ENCODE assay signal across 8 cellular contexts in the genomic region with DNA sequence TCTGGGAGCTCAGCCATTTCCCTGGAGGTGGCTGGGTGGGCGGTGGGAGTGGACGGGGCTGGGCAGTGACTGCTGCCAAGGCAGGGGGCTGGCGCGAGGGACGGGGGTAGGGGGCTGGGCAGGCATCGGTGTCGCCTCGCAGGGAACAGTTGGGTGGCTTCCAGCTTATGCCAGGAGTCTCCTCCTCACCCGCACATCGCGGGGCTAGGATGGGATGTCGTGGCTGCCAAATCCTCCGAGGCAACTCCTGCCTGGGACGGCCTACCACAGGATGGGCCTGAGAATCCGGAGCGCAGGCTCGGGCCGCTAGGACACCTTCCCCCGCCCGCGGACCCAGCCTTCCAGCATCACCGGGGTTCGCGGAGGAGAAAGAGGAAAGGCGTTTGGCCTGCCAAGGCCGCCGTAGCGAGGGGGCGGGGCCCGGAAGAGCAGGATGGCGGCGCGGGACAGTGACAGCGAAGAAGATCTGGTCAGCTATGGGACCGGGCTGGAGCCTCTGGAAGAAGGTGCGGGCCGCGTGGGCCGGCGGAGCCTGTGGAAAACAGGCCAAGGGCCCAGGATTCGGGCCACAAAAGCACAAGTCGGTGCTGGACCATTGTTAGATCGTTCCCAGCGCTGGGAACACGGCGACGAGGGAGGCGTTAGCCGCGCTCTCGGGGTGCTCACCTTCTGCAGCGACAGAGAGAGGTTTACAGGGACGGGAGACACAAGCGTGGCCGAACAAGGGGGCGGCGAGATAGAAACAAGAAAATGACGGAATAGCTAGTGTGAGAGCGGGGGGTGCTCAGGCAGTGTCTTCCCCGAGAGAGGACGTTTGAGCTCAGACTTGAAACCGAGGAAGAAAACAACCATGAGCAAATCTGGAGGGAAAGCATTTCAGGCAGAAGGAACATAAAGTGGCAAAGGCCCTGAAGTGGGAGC. TPM values are rescaled to one million over a fixed set of nuclear protein-coding genes. Genes with fewer than 3 reads are reported as not detected.
A peak's percentile ranks its signal among the peaks of the same experiment; 100 is the strongest.
DNase-seq lines count a peak whose midpoint lies in the region; ATAC-seq and TF ChIP-seq lines count a peak whose summit lies in the region.

A gene with protein sequence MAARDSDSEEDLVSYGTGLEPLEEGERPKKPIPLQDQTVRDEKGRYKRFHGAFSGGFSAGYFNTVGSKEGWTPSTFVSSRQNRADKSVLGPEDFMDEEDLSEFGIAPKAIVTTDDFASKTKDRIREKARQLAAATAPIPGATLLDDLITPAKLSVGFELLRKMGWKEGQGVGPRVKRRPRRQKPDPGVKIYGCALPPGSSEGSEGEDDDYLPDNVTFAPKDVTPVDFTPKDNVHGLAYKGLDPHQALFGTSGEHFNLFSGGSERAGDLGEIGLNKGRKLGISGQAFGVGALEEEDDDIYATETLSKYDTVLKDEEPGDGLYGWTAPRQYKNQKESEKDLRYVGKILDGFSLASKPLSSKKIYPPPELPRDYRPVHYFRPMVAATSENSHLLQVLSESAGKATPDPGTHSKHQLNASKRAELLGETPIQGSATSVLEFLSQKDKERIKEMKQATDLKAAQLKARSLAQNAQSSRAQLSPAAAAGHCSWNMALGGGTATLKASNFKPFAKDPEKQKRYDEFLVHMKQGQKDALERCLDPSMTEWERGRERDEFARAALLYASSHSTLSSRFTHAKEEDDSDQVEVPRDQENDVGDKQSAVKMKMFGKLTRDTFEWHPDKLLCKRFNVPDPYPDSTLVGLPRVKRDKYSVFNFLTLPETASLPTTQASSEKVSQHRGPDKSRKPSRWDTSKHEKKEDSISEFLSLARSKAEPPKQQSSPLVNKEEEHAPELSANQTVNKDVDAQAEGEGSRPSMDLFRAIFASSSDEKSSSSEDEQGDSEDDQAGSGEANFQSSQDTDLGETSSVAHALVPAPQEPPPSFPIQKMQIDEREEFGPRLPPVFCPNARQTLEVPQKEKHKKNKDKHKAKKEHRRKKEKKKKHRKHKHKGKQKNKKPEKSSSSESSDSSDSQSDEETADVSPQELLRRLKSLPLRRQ (plus strand): TSS at position 421 of the 921 bp plus-strand sequence. CDS start 13 bp downstream, at position 434.

- H3K27me3 ChIP-seq in adrenal gland (no peaks in the 10 kb centered on the region), heart right ventricle (no peaks in the 10 kb centered on the region), upper lobe of left lung (no peaks in the 10 kb centered on the region)

- TF ChIP-seq CTCF in adrenal gland (IDR thresholded peaks at IDR 0.05) (no peak), heart right ventricle (IDR thresholded peaks at IDR 0.05) (peak in 1 of 9 donors; percentile 2), upper lobe of left lung (IDR thresholded peaks at IDR 0.05) (peak in 1 of 6 experiments; percentile 39)

- ATAC-seq in HG02623 (IDR thresholded peaks at IDR 0.05; ENCODE audit: unreplicated experiment) (peak; percentile 76), heart right ventricle (peak; percentile 93 to 98 (median 97)), upper lobe of left lung (ENCODE audit: low FRiP score in 2 of 2) (peak; percentile 93 to 98)

- WGBS in adrenal gland, 4 donors = 0 to 1% (median 1%) methylated on average over 26 to 62 of the region's 62 CpGs
- 0% methylated on average over 62 of the region's 62 CpGs for WGBS in heart right ventricle, 2 donors
- WGBS in upper lobe of left lung, 2 donors = 1 to 2% methylated on average over 52 to 62 of the region's 62 CpGs

- DNase-seq in NCI-H1105 treated with DMSO at 0.1 percent for 48 hours (lab: John Stamatoyannopoulos, UW) (peak; percentile 84), T-helper 1 cell (peak; percentile 66 to 83 (median 78)), adrenal gland (peak; percentile 84 to 91 (median 90)), heart right ventricle (peak; percentile 90 to 91), posterior vena cava (ENCODE audit: low spot score) (peak; percentile 96), upper lobe of left lung (peak; percentile 90 to 98)

- H3K4me3 ChIP-seq in adrenal gland (peak within 1 kb of the TSS; percentile 57 to 87 (median 70)), heart right ventricle (peak within 1 kb of the TSS; percentile 59 to 100 (median 90)), upper lobe of left lung (peak within 1 kb of the TSS; percentile 72 to 97 (median 78))

- H3K4me1 ChIP-seq in adrenal gland (replicated peaks in 1 of 2) = peaks cover 6 to 12% of the 10 kb centered on the region in 2 donors
- H3K4me1 ChIP-seq in heart right ventricle = peaks cover 4 to 27% (median 13%) of the 10 kb centered on the region in 9 donors
- H3K4me1 ChIP-seq in upper lobe of left lung = peaks cover 9 to 18% (median 12%) of the 10 kb centered on the region in 4 donors

- peak; percentile 72 for TF ChIP-seq POLR2A in GM10847 (IDR thresholded peaks at IDR 0.05; ENCODE audit: extremely low read depth, insufficient read length)
- no peak for TF ChIP-seq POLR2A in adrenal gland (IDR thresholded peaks at IDR 0.05)
- peak in 2 of 4 donors; percentile 43 to 63 for TF ChIP-seq POLR2A in upper lobe of left lung (IDR thresholded peaks at IDR 0.05)

- H3K9me3 ChIP-seq in adrenal gland (replicated peaks in 1 of 3) (no peaks in the 10 kb centered on the region), heart right ventricle (no peaks in the 10 kb centered on the region), upper lobe of left lung (no peaks in the 10 kb centered on the region)

- TF ChIP-seq EP300 in upper lobe of left lung (IDR thresholded peaks at IDR 0.05) = peak in 1 of 4 donors; percentile 49

- intact Hi-C loops in adrenal gland (cut with DNase I) (loop anchor here in 1 of 2 donors (10.0 kb wide), 1 partner anchor 106 kb away; a partner anchor contains a TSS), heart right ventricle (cut with DNase I) (loop anchor here in 3 of 10 donors (10.0 kb wide), 1 partner anchor 106 kb away; a partner anchor contains a TSS), posterior vena cava (cut with DNase I) (no loop called here)

- H3K36me3 ChIP-seq in adrenal gland (replicated peaks in 1 of 2) (no peaks in the 10 kb centered on the region), heart right ventricle (peaks cover 0 to 9% (median 0%) of the 10 kb centered on the region in 9 donors), upper lobe of left lung (peaks cover 0 to 4% (median 0%) of the 10 kb centered on the region in 4 donors)

- H3K27ac ChIP-seq in adrenal gland = peak within 1 kb of the TSS in 4 of 5 donors; percentile 19 to 85 (median 60)
- H3K27ac ChIP-seq in heart right ventricle = peak within 1 kb of the TSS in 9 of 10 donors; percentile 64 to 87 (median 76)
- H3K27ac ChIP-seq in upper lobe of left lung = peak within 1 kb of the TSS; percentile 51 to 87 (median 84)

RNA-seq across cellular contexts. Expression of the gene that starts here (rescaled TPM):
- total RNA-seq in adrenal gland = 1 to 10 TPM; 4.6 to 8.9 (median 6.8) TPM
- 1 to 10 TPM; 7.0 to 10.0 (median 9.1) TPM for polyA plus RNA-seq in adrenal gland
- 1 to 10 TPM; 4.5 to 7.4 (median 5.5) TPM for total RNA-seq in heart right ventricle
- 1 to 10 TPM; 3.1 to 4.1 TPM for polyA plus RNA-seq in heart right ventricle
- total RNA-seq in posterior vena cava = 1 to 10 TPM; 6.0 to 6.5 TPM
- 10 to 100 TPM in 1 of 6 donors, 1 to 10 TPM in 5; 4.7 to 11.5 (median 6.8) TPM for total RNA-seq in upper lobe of left lung

Comparison
In these comparisons a context has a peak if more than half of its experiments do, and no peak if none do; other contexts are left out.
1. Peak in every context shown above with its lines: DNase-seq, ATAC-seq, H3K4me3 ChIP-seq and H3K27ac ChIP-seq.